Comparison of ENCODE assay signal across 16 cellular contexts in the genomic region with DNA sequence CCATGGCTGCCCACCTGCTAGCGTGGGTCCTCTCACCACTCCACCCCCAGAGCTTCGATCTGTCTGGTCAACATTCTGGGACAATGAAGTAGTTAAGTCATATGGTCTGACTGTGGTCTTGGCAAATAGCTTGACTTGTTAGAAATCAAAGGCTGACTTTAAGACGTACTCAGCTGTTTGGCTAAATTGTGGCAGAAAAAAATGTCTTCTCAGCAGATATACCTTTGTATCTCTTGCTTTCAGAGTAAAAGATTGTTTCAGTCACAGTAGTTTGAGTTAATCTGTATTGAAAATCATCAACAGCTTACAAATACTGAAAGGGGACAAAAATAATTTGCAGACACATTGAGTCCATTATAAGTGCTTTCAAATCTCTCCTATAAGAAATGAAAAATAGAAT. TPM values are rescaled to one million over a fixed set of nuclear protein-coding genes. Genes with fewer than 3 reads are reported as not detected.
DNase-seq lines count a peak whose midpoint lies in the region; ATAC-seq and TF ChIP-seq lines count a peak whose summit lies in the region.
"Had no signal": no experiment of that assay in that cellular context is flagged by ENCODE, and none has a peak within 500 bp of the region (broad histone marks: within the 10 kb centered on the region; RNA-seq: fewer than 3 reads in every experiment).

No MANE protein-coding gene starts in this region.

- no peak overlapping the region for H3K27ac ChIP-seq in CD4-positive, alpha-beta T cell (ENCODE audit: low read depth, low read length)
- no peak overlapping the region for H3K27ac ChIP-seq in parathyroid adenoma
- H3K27ac ChIP-seq: SJSA1 had no signal

- TF ChIP-seq CTCF in CD4-positive, alpha-beta T cell (IDR thresholded peaks at IDR 0.05): no peak
- no peak for TF ChIP-seq CTCF in activated B cell treated with CpG ODN at 0.5 μM for 24 hours (IDR thresholded peaks at IDR 0.05)
- TF ChIP-seq CTCF in parathyroid adenoma (IDR thresholded peaks at IDR 0.05): no peak

- peak overlapping the region; percentile 20 for H3K4me3 Mint-ChIP-seq in activated naive CD4-positive, alpha-beta T cell treated with anti-CD3 and anti-CD28 coated beads, Interleukin-2, amount 50 U/mL, for 24 hours
- no peak overlapping the region for H3K4me3 Mint-ChIP-seq in activated naive CD4-positive, alpha-beta T cell treated with anti-CD3 and anti-CD28 coated beads, Interleukin-2, amount 10 ng/mL, durations not matched to agents 7 days and 5 days
- H3K4me3 Mint-ChIP-seq in CD4-positive, alpha-beta T cell: peak overlapping the region; percentile 12
- H3K4me3 Mint-ChIP-seq in activated B cell treated with CpG ODN at 0.5 μM for 24 hours: no peak overlapping the region
- H3K4me3 Mint-ChIP-seq: HFFc6 had no signal

- intact Hi-C loops in CD4-positive, alpha-beta T cell (cut with DNase I, micrococcal nuclease): loop anchor here in 1 of 2 experiments (10.0 kb wide), 1 partner anchor 667 kb away; a partner anchor contains a TSS
- intact Hi-C loops in activated B cell treated with CpG ODN at 0.5 μM for 24 hours (cut with micrococcal nuclease): loop anchor here (10.0 kb wide), 2 partner anchors 697 to 917 kb away; a partner anchor contains a TSS

- peak overlapping the region; percentile 55 for H3K27ac Mint-ChIP-seq in activated naive CD4-positive, alpha-beta T cell treated with anti-CD3 and anti-CD28 coated beads, Interleukin-2, amount 50 U/mL, for 24 hours
- no peak overlapping the region for H3K27ac Mint-ChIP-seq in activated naive CD4-positive, alpha-beta T cell treated with anti-CD3 and anti-CD28 coated beads, Interleukin-2, amount 10 ng/mL, durations not matched to agents 7 days and 5 days
- H3K27ac Mint-ChIP-seq in CD4-positive, alpha-beta T cell: peak overlapping the region; percentile 74
- peak overlapping the region; percentile 72 for H3K27ac Mint-ChIP-seq in activated B cell treated with CpG ODN at 0.5 μM for 24 hours
- H3K27ac Mint-ChIP-seq: HFFc6 had no signal

- peaks cover 69% of the 10 kb centered on the region for H3K4me1 Mint-ChIP-seq in activated naive CD4-positive, alpha-beta T cell treated with anti-CD3 and anti-CD28 coated beads, Interleukin-2, amount 50 U/mL, for 24 hours
- peaks cover 73% of the 10 kb centered on the region for H3K4me1 Mint-ChIP-seq in activated naive CD4-positive, alpha-beta T cell treated with anti-CD3 and anti-CD28 coated beads, Interleukin-2, amount 10 ng/mL, durations not matched to agents 7 days and 5 days
- peaks cover 62% of the 10 kb centered on the region for H3K4me1 Mint-ChIP-seq in CD4-positive, alpha-beta T cell (ENCODE audit: low read depth)
- H3K4me1 Mint-ChIP-seq in activated B cell treated with CpG ODN at 0.5 μM for 24 hours: peaks cover 67% of the 10 kb centered on the region

- DNase-seq in activated naive CD4-positive, alpha-beta T cell treated with anti-CD3 and anti-CD28 coated beads, Interleukin-2, amount 10 ng/mL, durations not matched to agents 7 days and 5 days: no peak
- DNase-seq in CD4-positive, alpha-beta T cell: no peak
- DNase-seq in activated B cell treated with CpG ODN at 0.5 μM for 24 hours: no peak
- no peak for DNase-seq in DMS53 (lab: John Stamatoyannopoulos, UW)
- DNase-seq: DMS 273 treated with DMSO at 0.1 percent for 48 hours, GF-D8, HFFc6, Kasumi-1, NCI-H1105, NCI-H1694, NCI-H226, NCI-H524 treated with DMSO at 0.1 percent for 48 hours had no signal

- no peaks in the 10 kb centered on the region for H3K27me3 Mint-ChIP-seq in activated naive CD4-positive, alpha-beta T cell treated with anti-CD3 and anti-CD28 coated beads, Interleukin-2, amount 50 U/mL, for 24 hours
- no peaks in the 10 kb centered on the region for H3K27me3 Mint-ChIP-seq in activated naive CD4-positive, alpha-beta T cell treated with anti-CD3 and anti-CD28 coated beads, Interleukin-2, amount 10 ng/mL, durations not matched to agents 7 days and 5 days
- H3K27me3 Mint-ChIP-seq in CD4-positive, alpha-beta T cell: no peaks in the 10 kb centered on the region
- no peaks in the 10 kb centered on the region for H3K27me3 Mint-ChIP-seq in activated B cell treated with CpG ODN at 0.5 μM for 24 hours

- CTCF ChIA-PET in activated naive CD4-positive, alpha-beta T cell treated with anti-CD3 and anti-CD28 coated beads, Interleukin-2, amount 10 ng/mL, durations not matched to agents 7 days and 5 days (lab: Charles Lee): no interaction called here
- CTCF ChIA-PET in CD4-positive, alpha-beta T cell (lab: Charles Lee): no interaction called here
- CTCF ChIA-PET in activated B cell treated with CpG ODN at 0.5 μM for 24 hours (lab: Charles Lee): no interaction called here

- no peak overlapping the region for H3K4me3 ChIP-seq in parathyroid adenoma (ENCODE audit: low read depth, low read length)
- H3K4me3 ChIP-seq: SJSA1 had no signal

- peaks cover 8% of the 10 kb centered on the region for H3K4me1 ChIP-seq in parathyroid adenoma

- no peaks in the 10 kb centered on the region for H3K9me3 Mint-ChIP-seq in activated naive CD4-positive, alpha-beta T cell treated with anti-CD3 and anti-CD28 coated beads, Interleukin-2, amount 50 U/mL, for 24 hours
- H3K9me3 Mint-ChIP-seq in activated naive CD4-positive, alpha-beta T cell treated with anti-CD3 and anti-CD28 coated beads, Interleukin-2, amount 10 ng/mL, durations not matched to agents 7 days and 5 days: peaks cover 10% of the 10 kb centered on the region
- no peaks in the 10 kb centered on the region for H3K9me3 Mint-ChIP-seq in CD4-positive, alpha-beta T cell
- no peaks in the 10 kb centered on the region for H3K9me3 Mint-ChIP-seq in activated B cell treated with CpG ODN at 0.5 μM for 24 hours
- H3K9me3 Mint-ChIP-seq: HFFc6 had no signal

- H3K36me3 ChIP-seq in parathyroid adenoma (ENCODE audit: control insufficient read depth, insufficient read depth, low read length): no peaks in the 10 kb centered on the region

- POLR2A ChIA-PET in CD4-positive, alpha-beta T cell (lab: Charles Lee): interaction anchor here (1.0 to 1.1 kb wide), 2 partner anchors 412 to 798 kb away, joined by 3 read pairs; a partner anchor contains a TSS
- POLR2A ChIA-PET in activated B cell treated with CpG ODN at 0.5 μM for 24 hours (lab: Charles Lee): no interaction called here

- H3K4me2 ChIP-seq in parathyroid adenoma (ENCODE audit: low read length): no peak overlapping the region

- H3K9me3 ChIP-seq in CD4-positive, alpha-beta T cell (ENCODE audit: control insufficient read depth, low read length): no peaks in the 10 kb centered on the region
- no peaks in the 10 kb centered on the region for H3K9me3 ChIP-seq in parathyroid adenoma (ENCODE audit: control insufficient read depth, low read length)
- H3K9me3 ChIP-seq: SJSA1 had no signal

- H3K9ac ChIP-seq in parathyroid adenoma: no peak overlapping the region

- peaks cover 20% of the 10 kb centered on the region for H3K36me3 Mint-ChIP-seq in activated naive CD4-positive, alpha-beta T cell treated with anti-CD3 and anti-CD28 coated beads, Interleukin-2, amount 50 U/mL, for 24 hours
- peaks cover 29% of the 10 kb centered on the region for H3K36me3 Mint-ChIP-seq in activated naive CD4-positive, alpha-beta T cell treated with anti-CD3 and anti-CD28 coated beads, Interleukin-2, amount 10 ng/mL, durations not matched to agents 7 days and 5 days
- peaks cover 27% of the 10 kb centered on the region for H3K36me3 Mint-ChIP-seq in CD4-positive, alpha-beta T cell (ENCODE audit: low read depth)
- peaks cover 24% of the 10 kb centered on the region for H3K36me3 Mint-ChIP-seq in activated B cell treated with CpG ODN at 0.5 μM for 24 hours (ENCODE audit: low read depth)

- peak overlapping the region; percentile 17 for H2AFZ ChIP-seq in parathyroid adenoma

- no peaks in the 10 kb centered on the region for H3K27me3 ChIP-seq in CD4-positive, alpha-beta T cell (ENCODE audit: control insufficient read depth, insufficient read depth, low read length)
- no peaks in the 10 kb centered on the region for H3K27me3 ChIP-seq in parathyroid adenoma (ENCODE audit: control insufficient read depth, insufficient read depth, low read length)
- H3K27me3 ChIP-seq: SJSA1 had no signal

- ATAC-seq in CD4-positive, alpha-beta T cell (ENCODE audit: poor library complexity): no peak
- no peak for ATAC-seq in activated B cell treated with CpG ODN at 0.5 μM for 24 hours (ENCODE audit: low read depth)
- no peak for ATAC-seq in HG03442 (IDR thresholded peaks at IDR 0.05; ENCODE audit: unreplicated experiment)

- peaks cover 13% of the 10 kb centered on the region for H3K79me2 ChIP-seq in parathyroid adenoma

RNA-seq across cellular contexts. Expression of a gene that starts 2.1 kb away (rescaled TPM):
- total RNA-seq in CD4-positive, alpha-beta T cell: 10 to 100 TPM; 56.0 to 57.9 TPM
- 93.5 and 99.0 TPM in 2 replicates for total RNA-seq in activated B cell treated with CpG ODN at 0.5 μM for 24 hours

Comparison
In these comparisons a context has a peak if more than half of its experiments do, and no peak if none do; other contexts are left out.
1. H3K4me3 Mint-ChIP-seq: peak in activated naive CD4-positive, alpha-beta T cell treated with anti-CD3 and anti-CD28 coated beads, Interleukin-2, amount 50 U/mL, for 24 hours (single experiment) and CD4-positive, alpha-beta T cell (single experiment); none in activated naive CD4-positive, alpha-beta T cell treated with anti-CD3 and anti-CD28 coated beads, Interleukin-2, amount 10 ng/mL, durations not matched to agents 7 days and 5 days (single experiment) and activated B cell treated with CpG ODN at 0.5 μM for 24 hours (single experiment).